Comparison of ENCODE assay signal across 14 cellular contexts in genomic region chr1:17028662-17029188, GRCh38. TPM values are rescaled to one million over a fixed set of nuclear protein-coding genes. Genes with fewer than 3 reads are reported as not detected.
"Had no signal": no experiment of that assay in that cellular context is flagged by ENCODE, and none has a peak within 500 bp of the region (broad histone marks: within the 10 kb centered on the region; RNA-seq: fewer than 3 reads in every experiment).

No MANE protein-coding gene starts in this region.

- H3K9me3 ChIP-seq: left ventricle myocardium inferior, ovary, stomach, thyroid gland had no signal

- H3K27me3 ChIP-seq: dorsolateral prefrontal cortex, ovary, stomach, thyroid gland had no signal

- H3K36me3 ChIP-seq: ovary had no signal

- DNase-seq: activated CD4-positive, alpha-beta T cell treated with anti-CD3 and anti-CD28 coated beads, Interleukin-2, amount 50 U/mL, for 1 hour; activated CD4-positive, CD25-positive, alpha-beta regulatory T cell; activated gamma-delta T cell treated with Interleukin-2 at 50 U/mL for 16 hours; activated naive CD8-positive, alpha-beta T cell treated with anti-CD3 and anti-CD28 coated beads for 36 hours; activated T-cell treated with anti-CD3 and anti-CD28 coated beads, Interleukin-2, amount 50 U/mL, for 1 hour; dorsolateral prefrontal cortex; left ventricle myocardium inferior; ovary; retina; stomach had no signal

- H3K4me3 ChIP-seq: dorsolateral prefrontal cortex, left ventricle myocardium inferior, ovary, skin epidermis, stomach, thyroid gland had no signal

- H3K27ac ChIP-seq: left ventricle myocardium inferior, ovary had no signal

RNA-seq across cellular contexts. Expression of gene MFAP2, which starts 48.3 kb away (rescaled TPM):
- total RNA-seq: activated CD8-positive, alpha-beta memory T cell treated with anti-CD3 and anti-CD28 coated beads for 36 hours; activated naive CD8-positive, alpha-beta T cell treated with anti-CD3 and anti-CD28 coated beads for 36 hours; T-helper 1 cell treated with Interleukin-12 subunit alpha and Interleukin-12 subunit beta and Interleukin-4 antibody, amounts not matched to agents 30 ng/mL and 1 ng/mL, for 36 hours had no signal
